Comparison of ENCODE assay signal across 17 cellular contexts in genomic region chr1:36487906-36488305, GRCh38. TPM values are rescaled to one million over a fixed set of nuclear protein-coding genes. Genes with fewer than 3 reads are reported as not detected.
DNase-seq lines count a peak whose midpoint lies in the region; TF ChIP-seq lines count a peak whose summit lies in the region.
"Had no signal": no experiment of that assay in that cellular context is flagged by ENCODE, and none has a peak within 500 bp of the region (broad histone marks: within the 10 kb centered on the region; RNA-seq: fewer than 3 reads in every experiment).

No MANE protein-coding gene starts in this region.

- no peaks in the 10 kb centered on the region for H3K9me3 Mint-ChIP-seq in neural crest cell

- TF ChIP-seq CTCF in breast epithelium (IDR thresholded peaks at IDR 0.05) (no peak), neural crest cell (conservative IDR thresholded peaks at IDR 0.05) (no peak), WERI-Rb-1 (IDR thresholded peaks at IDR 0.05; ENCODE audit: low read depth, low read length) (no peak)

- H3K4me1 ChIP-seq in breast epithelium: no peaks in the 10 kb centered on the region
- H3K4me1 ChIP-seq in effector memory CD4-positive, alpha-beta T cell (ENCODE audit: control insufficient read depth, insufficient read depth, low read length, poor library complexity, severe bottlenecking): no peaks in the 10 kb centered on the region

- H3K36me3 Mint-ChIP-seq in neural crest cell (ENCODE audit: low read depth): no peaks in the 10 kb centered on the region
- H3K36me3 Mint-ChIP-seq: CD4-positive, CD25-positive, alpha-beta regulatory T cell had no signal

- peak; percentile 5 for DNase-seq in activated effector memory CD4-positive, alpha-beta T cell treated with anti-CD3 and anti-CD28 coated beads, Interleukin-2, amount 50 U/mL, for 16 hours
- no peak for DNase-seq in activated effector memory CD4-positive, alpha-beta T cell treated with Interleukin-2 at 50 U/mL for 16 hours
- no peak for DNase-seq in breast epithelium (ENCODE audit: low spot score in 2 of 2)
- DNase-seq in neural crest cell (ENCODE audit: low read depth, low spot score): no peak
- no peak for DNase-seq in substantia nigra (lab: John Stamatoyannopoulos, UW)
- no peak for DNase-seq in effector memory CD4-positive, alpha-beta T cell
- no peak for DNase-seq in WERI-Rb-1
- DNase-seq in GM19238 (ENCODE audit: insufficient read length, low spot score): no peak
- DNase-seq: Calu3; CD4-positive, CD25-positive, alpha-beta regulatory T cell; DMS79; MM.1S; NCI-H1105; NCI-H1694 treated with DMSO at 0.1 percent for 48 hours; NCI-H446 had no signal

- H3K27me3 ChIP-seq in breast epithelium: no peaks in the 10 kb centered on the region
- no peaks in the 10 kb centered on the region for H3K27me3 ChIP-seq in effector memory CD4-positive, alpha-beta T cell (replicated peaks; ENCODE audit: control insufficient read depth, insufficient read depth, low read length, poor library complexity, severe bottlenecking)
- no peaks in the 10 kb centered on the region for H3K27me3 ChIP-seq in WERI-Rb-1 (ENCODE audit: insufficient read depth, low read depth, severe bottlenecking)

- H3K36me3 ChIP-seq in breast epithelium (no peaks in the 10 kb centered on the region), WERI-Rb-1 (no peaks in the 10 kb centered on the region)
- no peaks in the 10 kb centered on the region for H3K36me3 ChIP-seq in effector memory CD4-positive, alpha-beta T cell (ENCODE audit: control insufficient read depth, insufficient read depth, low read length)

- H3K27ac ChIP-seq in breast epithelium: peak overlapping the region; percentile 82 to 86
- peak overlapping the region; percentile 22 for H3K27ac ChIP-seq in substantia nigra (ENCODE audit: low read depth, low read length, poor library complexity, severe bottlenecking)
- no peak overlapping the region for H3K27ac ChIP-seq in effector memory CD4-positive, alpha-beta T cell (ENCODE audit: insufficient read depth, low read length, poor library complexity, severe bottlenecking)
- no peak overlapping the region for H3K27ac ChIP-seq in WERI-Rb-1
- H3K27ac ChIP-seq: 22Rv1 had no signal

- H3K4me3 ChIP-seq in breast epithelium (no peak overlapping the region), WERI-Rb-1 (ENCODE audit: low read depth, low read length) (no peak overlapping the region)
- H3K4me3 ChIP-seq in effector memory CD4-positive, alpha-beta T cell (ENCODE audit: insufficient read depth, low read depth, low read length, poor library complexity, severe bottlenecking): no peak overlapping the region
- H3K4me3 ChIP-seq: GM23338 had no signal

- H3K4me1 Mint-ChIP-seq in neural crest cell: peaks cover 11% of the 10 kb centered on the region
- H3K4me1 Mint-ChIP-seq: CD4-positive, CD25-positive, alpha-beta regulatory T cell had no signal

- no peaks in the 10 kb centered on the region for H3K9me3 ChIP-seq in breast epithelium
- H3K9me3 ChIP-seq in effector memory CD4-positive, alpha-beta T cell (ENCODE audit: control insufficient read depth, low read length): no peaks in the 10 kb centered on the region
- H3K9me3 ChIP-seq in WERI-Rb-1 (ENCODE audit: severe bottlenecking): no peaks in the 10 kb centered on the region

- H3K27me3 Mint-ChIP-seq in neural crest cell (ENCODE audit: low read depth): peaks cover 7% of the 10 kb centered on the region

- H3K27ac Mint-ChIP-seq in neural crest cell (ENCODE audit: unreplicated experiment): peak overlapping the region; percentile 27
- H3K27ac Mint-ChIP-seq: CD4-positive, CD25-positive, alpha-beta regulatory T cell; GM23338 had no signal

- no peak for TF ChIP-seq POLR2A in breast epithelium (IDR thresholded peaks at IDR 0.05)

- H3K4me3 Mint-ChIP-seq in neural crest cell: no peak overlapping the region
- H3K4me3 Mint-ChIP-seq: CD4-positive, CD25-positive, alpha-beta regulatory T cell; GM23338 had no signal

- intact Hi-C loops in breast epithelium (cut with DNase I; ENCODE audit: low total_unique reads): no loop called here

RNA-seq across cellular contexts. Expression of gene CSF3R, which starts 5.2 kb away (rescaled TPM):
- 10 to 100 TPM; 17.3 to 54.2 (median 28.8) TPM for total RNA-seq in breast epithelium
- not detected in 2 replicates for total RNA-seq in neural crest cell
- total RNA-seq: Calu3, GM23338 had no signal

RNA-seq across cellular contexts. Expression of gene MRPS15, which starts 23.7 kb away (rescaled TPM):
- total RNA-seq in breast epithelium: 10 to 100 TPM; 72.9 to 99.1 (median 79.3) TPM
- total RNA-seq in neural crest cell: 89.8 and 97.3 TPM in 2 replicates

RNA-seq across cellular contexts. Expression of gene OSCP1, which starts 37.7 kb away (rescaled TPM):
- 10 to 100 TPM; 12.5 to 19.3 (median 15.1) TPM for total RNA-seq in breast epithelium
- 10.5 and 11.5 TPM in 2 replicates for total RNA-seq in neural crest cell
- total RNA-seq: CD4-positive, CD25-positive, alpha-beta regulatory T cell had no signal

Comparison
In these comparisons a context has a peak if more than half of its experiments do, and no peak if none do; other contexts are left out.
1. H3K27ac ChIP-seq: peak in breast epithelium (2 of 2) and substantia nigra (single experiment); none in effector memory CD4-positive, alpha-beta T cell (single experiment) and WERI-Rb-1 (single experiment).
2. RNA of gene CSF3R, which starts 5.2 kb away (total RNA-seq): 17.3 to 54.2 TPM in breast epithelium; not detected in neural crest cell; every median in the first group is over 10 times any median in the second.